ENCODE assay signal across 14 cellular contexts in genomic region chr22:30978304-30978962, GRCh38.
"Had no signal": no experiment of that assay in that cellular context is flagged by ENCODE, and none has a peak within 500 bp of the region (broad histone marks: within the 10 kb centered on the region; RNA-seq: fewer than 3 reads in every experiment).

No MANE protein-coding gene starts in this region.

- H3K27ac ChIP-seq: colonic mucosa, tibial artery, vagina had no signal

- H3K27me3 ChIP-seq: colonic mucosa, tibial artery, vagina had no signal

- H3K4me3 ChIP-seq: colonic mucosa, lung, tibial artery, vagina had no signal

- H3K4me1 ChIP-seq: colonic mucosa, tibial artery, vagina had no signal

- H3K4me3 Mint-ChIP-seq: activated T-helper 1 cell treated with anti-CD3 and anti-CD28 coated beads, Interleukin-12 subunit alpha, Interleukin-12 subunit beta, Interleukin-2, Interleukin-4 antibody, amounts not matched to agents 30 ng/mL and 10 ng/mL and 1 ng/mL, durations not matched to agents 14 hours and 24 hours and 36 hours; naive thymus-derived CD8-positive, alpha-beta T cell; stimulated activated effector memory CD8-positive, alpha-beta T cell treated with anti-CD3 and anti-CD28 coated beads, Interleukin-12 subunit alpha, Interleukin-12 subunit beta, amount 100 ng/mL, for 72 hours had no signal

- DNase-seq: activated CD4-positive, alpha-beta T cell treated with anti-CD3 and anti-CD28 coated beads for 48 hours; activated naive CD4-positive, alpha-beta T cell; colonic mucosa; foreskin melanocyte; head of caudate nucleus; left colon; naive thymus-derived CD8-positive, alpha-beta T cell; nucleus accumbens; right cardiac atrium; tibial artery had no signal

- H3K27me3 Mint-ChIP-seq: naive thymus-derived CD8-positive, alpha-beta T cell had no signal

- H3K27ac Mint-ChIP-seq: activated T-helper 1 cell treated with anti-CD3 and anti-CD28 coated beads, Interleukin-12 subunit alpha, Interleukin-12 subunit beta, Interleukin-2, Interleukin-4 antibody, amounts not matched to agents 30 ng/mL and 10 ng/mL and 1 ng/mL, durations not matched to agents 14 hours and 24 hours and 36 hours; naive thymus-derived CD8-positive, alpha-beta T cell; stimulated activated effector memory CD8-positive, alpha-beta T cell treated with anti-CD3 and anti-CD28 coated beads, Interleukin-12 subunit alpha, Interleukin-12 subunit beta, amount 100 ng/mL, for 72 hours had no signal

- ATAC-seq: left colon; naive thymus-derived CD8-positive, alpha-beta T cell; right cardiac atrium; stimulated activated effector memory CD8-positive, alpha-beta T cell treated with anti-CD3 and anti-CD28 coated beads, Interleukin-12 subunit alpha, Interleukin-12 subunit beta, amount 100 ng/mL, for 72 hours had no signal
